1 cellular context compared by ENCODE assay signal in the genomic region with DNA sequence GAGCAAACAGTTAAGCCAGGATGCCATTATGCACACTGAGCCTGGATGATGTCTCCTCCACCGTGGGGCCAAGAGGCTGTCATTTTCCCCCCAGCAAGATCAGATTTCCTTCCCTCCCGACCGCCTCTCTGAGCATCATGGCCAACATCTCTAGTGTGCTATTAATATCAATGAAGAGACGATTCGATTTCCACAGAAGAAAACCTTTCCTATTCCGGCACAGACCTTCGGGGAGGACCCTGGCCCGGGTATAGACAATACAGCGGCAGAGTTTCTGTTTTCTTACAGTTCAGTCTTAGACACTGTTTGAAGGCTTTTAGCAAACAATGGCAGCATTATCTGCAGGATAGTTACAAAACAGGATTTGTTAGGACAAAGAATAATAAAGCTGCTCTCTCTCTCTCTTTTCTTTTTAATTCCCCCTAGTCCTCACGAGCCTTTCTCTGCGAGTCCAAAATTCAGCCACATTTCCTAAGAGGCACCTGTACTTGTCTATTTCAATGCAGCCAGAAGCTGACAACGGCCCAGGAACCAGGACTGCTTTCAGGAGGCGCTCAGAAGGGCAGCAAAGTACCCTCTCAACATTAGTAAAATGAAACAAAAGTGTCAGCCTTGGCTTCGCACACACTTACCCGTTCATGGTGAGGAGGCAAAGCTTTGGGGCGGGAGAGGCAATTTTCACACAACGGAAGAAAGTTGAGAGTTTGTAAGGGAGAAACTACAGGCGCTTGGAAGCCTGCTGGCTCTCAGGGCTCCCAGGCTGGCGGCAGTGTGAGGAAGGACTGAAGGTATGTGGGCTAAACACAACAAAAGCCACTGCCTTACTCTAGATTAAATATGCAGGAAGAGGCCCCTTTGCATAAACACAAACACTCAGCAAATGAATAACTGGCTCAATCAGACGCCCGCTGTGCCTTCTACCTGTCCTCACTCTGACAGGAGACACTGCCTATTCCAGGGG.
A peak's percentile ranks its signal among the peaks of the same experiment; 100 is the strongest.
TF ChIP-seq lines count a peak whose summit lies in the region.

No MANE protein-coding gene starts in this region.

TF ChIP-seq in HepG2, 621 proteins besides CTCF, POLR2A, EP300 and RAD21 (continued from another document and continues in another):
- TF ChIP-seq, protein P1, sequence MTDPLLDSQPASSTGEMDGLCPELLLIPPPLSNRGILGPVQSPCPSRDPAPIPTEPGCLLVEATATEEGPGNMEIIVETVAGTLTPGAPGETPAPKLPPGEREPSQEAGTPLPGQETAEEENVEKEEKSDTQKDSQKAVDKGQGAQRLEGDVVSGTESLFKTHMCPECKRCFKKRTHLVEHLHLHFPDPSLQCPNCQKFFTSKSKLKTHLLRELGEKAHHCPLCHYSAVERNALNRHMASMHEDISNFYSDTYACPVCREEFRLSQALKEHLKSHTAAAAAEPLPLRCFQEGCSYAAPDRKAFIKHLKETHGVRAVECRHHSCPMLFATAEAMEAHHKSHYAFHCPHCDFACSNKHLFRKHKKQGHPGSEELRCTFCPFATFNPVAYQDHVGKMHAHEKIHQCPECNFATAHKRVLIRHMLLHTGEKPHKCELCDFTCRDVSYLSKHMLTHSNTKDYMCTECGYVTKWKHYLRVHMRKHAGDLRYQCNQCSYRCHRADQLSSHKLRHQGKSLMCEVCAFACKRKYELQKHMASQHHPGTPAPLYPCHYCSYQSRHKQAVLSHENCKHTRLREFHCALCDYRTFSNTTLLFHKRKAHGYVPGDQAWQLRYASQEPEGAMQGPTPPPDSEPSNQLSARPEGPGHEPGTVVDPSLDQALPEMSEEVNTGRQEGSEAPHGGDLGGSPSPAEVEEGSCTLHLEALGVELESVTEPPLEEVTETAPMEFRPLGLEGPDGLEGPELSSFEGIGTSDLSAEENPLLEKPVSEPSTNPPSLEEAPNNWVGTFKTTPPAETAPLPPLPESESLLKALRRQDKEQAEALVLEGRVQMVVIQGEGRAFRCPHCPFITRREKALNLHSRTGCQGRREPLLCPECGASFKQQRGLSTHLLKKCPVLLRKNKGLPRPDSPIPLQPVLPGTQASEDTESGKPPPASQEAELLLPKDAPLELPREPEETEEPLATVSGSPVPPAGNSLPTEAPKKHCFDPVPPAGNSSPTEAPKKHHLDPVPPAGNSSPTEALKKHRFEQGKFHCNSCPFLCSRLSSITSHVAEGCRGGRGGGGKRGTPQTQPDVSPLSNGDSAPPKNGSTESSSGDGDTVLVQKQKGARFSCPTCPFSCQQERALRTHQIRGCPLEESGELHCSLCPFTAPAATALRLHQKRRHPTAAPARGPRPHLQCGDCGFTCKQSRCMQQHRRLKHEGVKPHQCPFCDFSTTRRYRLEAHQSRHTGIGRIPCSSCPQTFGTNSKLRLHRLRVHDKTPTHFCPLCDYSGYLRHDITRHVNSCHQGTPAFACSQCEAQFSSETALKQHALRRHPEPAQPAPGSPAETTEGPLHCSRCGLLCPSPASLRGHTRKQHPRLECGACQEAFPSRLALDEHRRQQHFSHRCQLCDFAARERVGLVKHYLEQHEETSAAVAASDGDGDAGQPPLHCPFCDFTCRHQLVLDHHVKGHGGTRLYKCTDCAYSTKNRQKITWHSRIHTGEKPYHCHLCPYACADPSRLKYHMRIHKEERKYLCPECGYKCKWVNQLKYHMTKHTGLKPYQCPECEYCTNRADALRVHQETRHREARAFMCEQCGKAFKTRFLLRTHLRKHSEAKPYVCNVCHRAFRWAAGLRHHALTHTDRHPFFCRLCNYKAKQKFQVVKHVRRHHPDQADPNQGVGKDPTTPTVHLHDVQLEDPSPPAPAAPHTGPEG (CRISPR knock-in tag; IDR thresholded peaks at IDR 0.05), result peak; percentile 84
- TF ChIP-seq ZNF367 (CRISPR knock-in tag; IDR thresholded peaks at IDR 0.05; ENCODE audit: borderline replicate concordance) (no peak), ZNF496 (CRISPR knock-in tag; IDR thresholded peaks at IDR 0.05; ENCODE audit: insufficient replicate concordance) (no peak), ZNF292 (CRISPR knock-in tag; IDR thresholded peaks at IDR 0.05; ENCODE audit: borderline replicate concordance, low read depth) (peak; percentile 35; the same call in 1 of the 2 replicates), SRSF9 (IDR thresholded peaks at IDR 0.05; ENCODE audit: borderline replicate concordance, insufficient read depth, low read depth, low read length, poor library complexity, severe bottlenecking) (no peak), MAFG (CRISPR knock-in tag; IDR thresholded peaks at IDR 0.05) (no peak), ZNF230 (CRISPR knock-in tag; IDR thresholded peaks at IDR 0.05) (no peak), PHF21A (CRISPR knock-in tag; IDR thresholded peaks at IDR 0.05) (0 out of 2 replicates have a peak, but pooled peaks have one; percentile 30), ZSCAN31 (CRISPR knock-in tag; IDR thresholded peaks at IDR 0.05; ENCODE audit: low read depth) (peak; percentile 51; the same call in 1 of the 2 replicates), CREM (IDR thresholded peaks at IDR 0.05) (peak; percentile 33; the same call in 1 of the 2 replicates), CREM (CRISPR knock-in tag; IDR thresholded peaks at IDR 0.05) (no peak), SSRP1 (CRISPR knock-in tag; IDR thresholded peaks at IDR 0.05) (peak; percentile 85; the same call in 1 of the 2 replicates), KAT8 (CRISPR knock-in tag; IDR thresholded peaks at IDR 0.05) (peak; percentile 9; the same call in 1 of the 2 replicates), NCOR1 (IDR thresholded peaks at IDR 0.05; ENCODE audit: borderline replicate concordance, low read length) (peak; percentile 1; the same call in 1 of the 2 replicates), ZNF879 (CRISPR knock-in tag; IDR thresholded peaks at IDR 0.05) (no peak), FLYWCH1 (CRISPR knock-in tag; IDR thresholded peaks at IDR 0.05) (no peak), ZNF251 (CRISPR knock-in tag; IDR thresholded peaks at IDR 0.05) (no peak), YEATS4 (CRISPR knock-in tag; IDR thresholded peaks at IDR 0.05; ENCODE audit: borderline replicate concordance) (no peak), PHF5A (CRISPR knock-in tag; IDR thresholded peaks at IDR 0.05; ENCODE audit: low read depth, unreplicated experiment) (no peak), SALL1 (CRISPR knock-in tag; IDR thresholded peaks at IDR 0.05) (0 out of 2 replicates have a peak, but pooled peaks have one; percentile 20), ZFX (CRISPR knock-in tag; IDR thresholded peaks at IDR 0.05; ENCODE audit: low read depth) (0 out of 2 replicates have a peak, but pooled peaks have one; percentile 22), KAT2B (IDR thresholded peaks at IDR 0.05; ENCODE audit: borderline replicate concordance, low read depth, low read length) (no peak), SOX13 (IDR thresholded peaks at IDR 0.05) (0 out of 2 replicates have a peak, but pooled peaks have one; percentile 2), SOX13 (CRISPR knock-in tag; conservative IDR thresholded peaks at IDR 0.05 in 1 of 2, IDR thresholded peaks at IDR 0.05 in 1 of 2) (peak in 1 of 2 experiments; percentile 92; a peak in 2 of 4 replicates), PAX8 (CRISPR knock-in tag; IDR thresholded peaks at IDR 0.05; ENCODE audit: borderline replicate concordance) (no peak), ZNF12 (CRISPR knock-in tag; IDR thresholded peaks at IDR 0.05) (no peak), ZNF501 (CRISPR knock-in tag; IDR thresholded peaks at IDR 0.05) (peak; percentile 48; the same call in 1 of the 2 replicates), ZNF619 (CRISPR knock-in tag; IDR thresholded peaks at IDR 0.05) (no peak), PITX1 (CRISPR knock-in tag; IDR thresholded peaks at IDR 0.05) (no peak)
- TF ChIP-seq, protein P2, sequence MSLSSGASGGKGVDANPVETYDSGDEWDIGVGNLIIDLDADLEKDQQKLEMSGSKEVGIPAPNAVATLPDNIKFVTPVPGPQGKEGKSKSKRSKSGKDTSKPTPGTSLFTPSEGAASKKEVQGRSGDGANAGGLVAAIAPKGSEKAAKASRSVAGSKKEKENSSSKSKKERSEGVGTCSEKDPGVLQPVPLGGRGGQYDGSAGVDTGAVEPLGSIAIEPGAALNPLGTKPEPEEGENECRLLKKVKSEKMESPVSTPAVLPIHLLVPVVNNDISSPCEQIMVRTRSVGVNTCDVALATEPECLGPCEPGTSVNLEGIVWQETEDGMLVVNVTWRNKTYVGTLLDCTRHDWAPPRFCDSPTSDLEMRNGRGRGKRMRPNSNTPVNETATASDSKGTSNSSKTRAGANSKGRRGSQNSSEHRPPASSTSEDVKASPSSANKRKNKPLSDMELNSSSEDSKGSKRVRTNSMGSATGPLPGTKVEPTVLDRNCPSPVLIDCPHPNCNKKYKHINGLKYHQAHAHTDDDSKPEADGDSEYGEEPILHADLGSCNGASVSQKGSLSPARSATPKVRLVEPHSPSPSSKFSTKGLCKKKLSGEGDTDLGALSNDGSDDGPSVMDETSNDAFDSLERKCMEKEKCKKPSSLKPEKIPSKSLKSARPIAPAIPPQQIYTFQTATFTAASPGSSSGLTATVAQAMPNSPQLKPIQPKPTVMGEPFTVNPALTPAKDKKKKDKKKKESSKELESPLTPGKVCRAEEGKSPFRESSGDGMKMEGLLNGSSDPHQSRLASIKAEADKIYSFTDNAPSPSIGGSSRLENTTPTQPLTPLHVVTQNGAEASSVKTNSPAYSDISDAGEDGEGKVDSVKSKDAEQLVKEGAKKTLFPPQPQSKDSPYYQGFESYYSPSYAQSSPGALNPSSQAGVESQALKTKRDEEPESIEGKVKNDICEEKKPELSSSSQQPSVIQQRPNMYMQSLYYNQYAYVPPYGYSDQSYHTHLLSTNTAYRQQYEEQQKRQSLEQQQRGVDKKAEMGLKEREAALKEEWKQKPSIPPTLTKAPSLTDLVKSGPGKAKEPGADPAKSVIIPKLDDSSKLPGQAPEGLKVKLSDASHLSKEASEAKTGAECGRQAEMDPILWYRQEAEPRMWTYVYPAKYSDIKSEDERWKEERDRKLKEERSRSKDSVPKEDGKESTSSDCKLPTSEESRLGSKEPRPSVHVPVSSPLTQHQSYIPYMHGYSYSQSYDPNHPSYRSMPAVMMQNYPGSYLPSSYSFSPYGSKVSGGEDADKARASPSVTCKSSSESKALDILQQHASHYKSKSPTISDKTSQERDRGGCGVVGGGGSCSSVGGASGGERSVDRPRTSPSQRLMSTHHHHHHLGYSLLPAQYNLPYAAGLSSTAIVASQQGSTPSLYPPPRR (CRISPR knock-in tag; IDR thresholded peaks at IDR 0.05; ENCODE audit: borderline replicate concordance), result no peak
- TF ChIP-seq, protein P3, sequence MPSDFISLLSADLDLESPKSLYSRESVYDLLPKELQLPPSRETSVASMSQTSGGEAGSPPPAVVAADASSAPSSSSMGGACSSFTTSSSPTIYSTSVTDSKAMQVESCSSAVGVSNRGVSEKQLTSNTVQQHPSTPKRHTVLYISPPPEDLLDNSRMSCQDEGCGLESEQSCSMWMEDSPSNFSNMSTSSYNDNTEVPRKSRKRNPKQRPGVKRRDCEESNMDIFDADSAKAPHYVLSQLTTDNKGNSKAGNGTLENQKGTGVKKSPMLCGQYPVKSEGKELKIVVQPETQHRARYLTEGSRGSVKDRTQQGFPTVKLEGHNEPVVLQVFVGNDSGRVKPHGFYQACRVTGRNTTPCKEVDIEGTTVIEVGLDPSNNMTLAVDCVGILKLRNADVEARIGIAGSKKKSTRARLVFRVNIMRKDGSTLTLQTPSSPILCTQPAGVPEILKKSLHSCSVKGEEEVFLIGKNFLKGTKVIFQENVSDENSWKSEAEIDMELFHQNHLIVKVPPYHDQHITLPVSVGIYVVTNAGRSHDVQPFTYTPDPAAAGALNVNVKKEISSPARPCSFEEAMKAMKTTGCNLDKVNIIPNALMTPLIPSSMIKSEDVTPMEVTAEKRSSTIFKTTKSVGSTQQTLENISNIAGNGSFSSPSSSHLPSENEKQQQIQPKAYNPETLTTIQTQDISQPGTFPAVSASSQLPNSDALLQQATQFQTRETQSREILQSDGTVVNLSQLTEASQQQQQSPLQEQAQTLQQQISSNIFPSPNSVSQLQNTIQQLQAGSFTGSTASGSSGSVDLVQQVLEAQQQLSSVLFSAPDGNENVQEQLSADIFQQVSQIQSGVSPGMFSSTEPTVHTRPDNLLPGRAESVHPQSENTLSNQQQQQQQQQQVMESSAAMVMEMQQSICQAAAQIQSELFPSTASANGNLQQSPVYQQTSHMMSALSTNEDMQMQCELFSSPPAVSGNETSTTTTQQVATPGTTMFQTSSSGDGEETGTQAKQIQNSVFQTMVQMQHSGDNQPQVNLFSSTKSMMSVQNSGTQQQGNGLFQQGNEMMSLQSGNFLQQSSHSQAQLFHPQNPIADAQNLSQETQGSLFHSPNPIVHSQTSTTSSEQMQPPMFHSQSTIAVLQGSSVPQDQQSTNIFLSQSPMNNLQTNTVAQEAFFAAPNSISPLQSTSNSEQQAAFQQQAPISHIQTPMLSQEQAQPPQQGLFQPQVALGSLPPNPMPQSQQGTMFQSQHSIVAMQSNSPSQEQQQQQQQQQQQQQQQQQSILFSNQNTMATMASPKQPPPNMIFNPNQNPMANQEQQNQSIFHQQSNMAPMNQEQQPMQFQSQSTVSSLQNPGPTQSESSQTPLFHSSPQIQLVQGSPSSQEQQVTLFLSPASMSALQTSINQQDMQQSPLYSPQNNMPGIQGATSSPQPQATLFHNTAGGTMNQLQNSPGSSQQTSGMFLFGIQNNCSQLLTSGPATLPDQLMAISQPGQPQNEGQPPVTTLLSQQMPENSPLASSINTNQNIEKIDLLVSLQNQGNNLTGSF (CRISPR knock-in tag; IDR thresholded peaks at IDR 0.05), result no peak
- TF ChIP-seq, protein P4, sequence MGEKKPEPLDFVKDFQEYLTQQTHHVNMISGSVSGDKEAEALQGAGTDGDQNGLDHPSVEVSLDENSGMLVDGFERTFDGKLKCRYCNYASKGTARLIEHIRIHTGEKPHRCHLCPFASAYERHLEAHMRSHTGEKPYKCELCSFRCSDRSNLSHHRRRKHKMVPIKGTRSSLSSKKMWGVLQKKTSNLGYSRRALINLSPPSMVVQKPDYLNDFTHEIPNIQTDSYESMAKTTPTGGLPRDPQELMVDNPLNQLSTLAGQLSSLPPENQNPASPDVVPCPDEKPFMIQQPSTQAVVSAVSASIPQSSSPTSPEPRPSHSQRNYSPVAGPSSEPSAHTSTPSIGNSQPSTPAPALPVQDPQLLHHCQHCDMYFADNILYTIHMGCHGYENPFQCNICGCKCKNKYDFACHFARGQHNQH (CRISPR knock-in tag; IDR thresholded peaks at IDR 0.05), result no peak
- TF ChIP-seq, protein P5, sequence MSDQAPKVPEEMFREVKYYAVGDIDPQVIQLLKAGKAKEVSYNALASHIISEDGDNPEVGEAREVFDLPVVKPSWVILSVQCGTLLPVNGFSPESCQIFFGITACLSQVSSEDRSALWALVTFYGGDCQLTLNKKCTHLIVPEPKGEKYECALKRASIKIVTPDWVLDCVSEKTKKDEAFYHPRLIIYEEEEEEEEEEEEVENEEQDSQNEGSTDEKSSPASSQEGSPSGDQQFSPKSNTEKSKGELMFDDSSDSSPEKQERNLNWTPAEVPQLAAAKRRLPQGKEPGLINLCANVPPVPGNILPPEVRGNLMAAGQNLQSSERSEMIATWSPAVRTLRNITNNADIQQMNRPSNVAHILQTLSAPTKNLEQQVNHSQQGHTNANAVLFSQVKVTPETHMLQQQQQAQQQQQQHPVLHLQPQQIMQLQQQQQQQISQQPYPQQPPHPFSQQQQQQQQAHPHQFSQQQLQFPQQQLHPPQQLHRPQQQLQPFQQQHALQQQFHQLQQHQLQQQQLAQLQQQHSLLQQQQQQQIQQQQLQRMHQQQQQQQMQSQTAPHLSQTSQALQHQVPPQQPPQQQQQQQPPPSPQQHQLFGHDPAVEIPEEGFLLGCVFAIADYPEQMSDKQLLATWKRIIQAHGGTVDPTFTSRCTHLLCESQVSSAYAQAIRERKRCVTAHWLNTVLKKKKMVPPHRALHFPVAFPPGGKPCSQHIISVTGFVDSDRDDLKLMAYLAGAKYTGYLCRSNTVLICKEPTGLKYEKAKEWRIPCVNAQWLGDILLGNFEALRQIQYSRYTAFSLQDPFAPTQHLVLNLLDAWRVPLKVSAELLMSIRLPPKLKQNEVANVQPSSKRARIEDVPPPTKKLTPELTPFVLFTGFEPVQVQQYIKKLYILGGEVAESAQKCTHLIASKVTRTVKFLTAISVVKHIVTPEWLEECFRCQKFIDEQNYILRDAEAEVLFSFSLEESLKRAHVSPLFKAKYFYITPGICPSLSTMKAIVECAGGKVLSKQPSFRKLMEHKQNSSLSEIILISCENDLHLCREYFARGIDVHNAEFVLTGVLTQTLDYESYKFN (CRISPR knock-in tag; conservative IDR thresholded peaks at IDR 0.05), result peak; percentile 33; the same call in 1 of the 2 replicates
